Comparison of ENCODE assay signal across 8 cellular contexts in the genomic region with DNA sequence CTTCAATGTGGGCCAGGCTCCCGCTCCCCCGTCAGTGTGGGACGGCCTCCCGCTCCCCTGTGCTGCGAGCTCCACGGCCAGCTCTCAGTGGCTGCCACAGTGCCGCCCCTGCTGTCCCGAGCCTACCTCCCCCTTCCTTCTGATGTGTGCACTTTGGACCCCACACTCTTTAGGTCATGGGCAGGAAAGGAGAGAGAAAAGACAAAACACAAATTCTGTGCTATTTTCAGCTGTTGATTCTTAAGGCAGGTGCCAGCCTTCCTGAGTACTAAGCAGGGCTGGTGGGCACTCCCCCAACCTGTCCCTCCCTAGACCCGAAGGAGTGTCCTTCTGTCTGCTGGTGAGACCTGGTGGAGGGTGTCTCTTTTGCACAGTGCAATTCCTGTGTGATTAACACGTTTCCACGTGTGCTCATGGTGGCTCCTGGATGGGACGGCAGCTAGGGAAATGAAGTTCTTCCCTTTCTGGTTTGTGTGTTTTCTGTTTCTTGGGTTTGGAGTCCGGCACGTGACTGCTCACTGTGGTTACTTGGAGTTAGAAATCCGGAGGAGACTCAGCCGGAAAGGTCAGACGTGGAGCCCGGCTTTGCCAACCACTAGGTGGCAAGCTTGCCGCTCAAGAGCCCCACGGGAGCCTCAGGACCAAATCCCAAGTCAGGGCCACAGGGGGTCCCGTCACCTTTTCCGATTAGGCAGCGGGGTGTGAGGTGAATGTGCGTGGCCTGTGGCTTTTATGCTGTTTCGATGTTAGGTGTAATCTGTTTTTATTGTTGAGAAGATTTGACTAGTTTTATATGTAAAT.
DNase-seq lines count a peak whose midpoint lies in the region; ATAC-seq and TF ChIP-seq lines count a peak whose summit lies in the region.
"Not testable (repeated sequence)": the region's sequence is repeated elsewhere in the genome, so short reads cannot be mapped to it uniquely, and the experiment has no call there.

No MANE protein-coding gene starts in this region.

- CTCF ChIA-PET in activated CD8-positive, alpha-beta T cell treated with anti-CD3 and anti-CD28 coated beads for 36 hours (lab: Charles Lee): interaction anchor here (0.7 to 1.7 kb wide), 2 partner anchors 44 to 141 kb away, joined by 3 to 6 read pairs; a partner anchor contains a TSS

- TF ChIP-seq POLR2A in thyroid gland (IDR thresholded peaks at IDR 0.05): not testable (repeated sequence)

- H3K79me2 ChIP-seq in osteoblast (ENCODE audit: insufficient read depth, low read length): not testable (repeated sequence)

- H3K27me3 Mint-ChIP-seq in activated CD8-positive, alpha-beta T cell treated with anti-CD3 and anti-CD28 coated beads for 36 hours: not testable (repeated sequence)

- H3K27me3 ChIP-seq in colonic mucosa; iPS-20b (ENCODE audit: insufficient read depth, low read length); osteoblast (ENCODE audit: insufficient read depth, low read length); thyroid gland: not testable (repeated sequence)

- H3K4me2 ChIP-seq in osteoblast (ENCODE audit: insufficient read depth, low read length): peak overlapping the region; percentile 62

- H3K36me3 ChIP-seq in colonic mucosa; iPS-20b (ENCODE audit: insufficient read depth, low read depth, low read length); osteoblast (ENCODE audit: insufficient read depth, low read length); thyroid gland: not testable (repeated sequence)

- not testable (repeated sequence) for H3K4me1 ChIP-seq in colonic mucosa; iPS-20b (ENCODE audit: insufficient read depth, low read length); osteoblast (ENCODE audit: insufficient read depth, low read length)
- peaks cover 3 to 12% of the 10 kb centered on the region in 2 donors for H3K4me1 ChIP-seq in thyroid gland

- H3K4me1 Mint-ChIP-seq in activated CD8-positive, alpha-beta T cell treated with anti-CD3 and anti-CD28 coated beads for 36 hours (ENCODE audit: low read depth): peaks cover 61% of the 10 kb centered on the region

- H3K36me3 Mint-ChIP-seq in activated CD8-positive, alpha-beta T cell treated with anti-CD3 and anti-CD28 coated beads for 36 hours (ENCODE audit: low read depth): peaks cover 42% of the 10 kb centered on the region

- POLR2A ChIA-PET in activated CD8-positive, alpha-beta T cell treated with anti-CD3 and anti-CD28 coated beads for 36 hours (lab: Charles Lee): interaction anchor here (0.6 kb wide), 1 partner anchor 235 kb away, joined by 3 read pairs; no protein-coding TSS in a partner anchor

- H3K4me3 ChIP-seq in HFF-Myc (replicated peaks; ENCODE audit: low read depth, low read length); colonic mucosa; thyroid gland (replicated peaks in 1 of 3): not testable (repeated sequence)
- H3K4me3 ChIP-seq in iPS-20b (ENCODE audit: low read length): peak overlapping the region; percentile 35; the same call in 1 of the 2 replicates
- peak overlapping the region; percentile 43 for H3K4me3 ChIP-seq in osteoblast (ENCODE audit: insufficient read depth, low read length)

- H3K27ac ChIP-seq in colonic mucosa; iPS-20b (ENCODE audit: low read length): not testable (repeated sequence)
- H3K27ac ChIP-seq in osteoblast (ENCODE audit: low read depth, low read length) (peak overlapping the region; percentile 19), thyroid gland (peak overlapping the region in 1 of 3 donors; percentile 38)

- not testable (repeated sequence) for H3K9ac ChIP-seq in colonic mucosa (ENCODE audit: low read depth in 2 of 2, low read length in 2 of 2); iPS-20b (ENCODE audit: low read depth, low read length)

- not testable (repeated sequence) for H3K9me3 Mint-ChIP-seq in activated CD8-positive, alpha-beta T cell treated with anti-CD3 and anti-CD28 coated beads for 36 hours

- H3K4me3 Mint-ChIP-seq in activated CD8-positive, alpha-beta T cell treated with anti-CD3 and anti-CD28 coated beads for 36 hours: not testable (repeated sequence)

- H3K27ac Mint-ChIP-seq in activated CD8-positive, alpha-beta T cell treated with anti-CD3 and anti-CD28 coated beads for 36 hours: peak overlapping the region; percentile 85

- intact Hi-C loops in activated CD8-positive, alpha-beta T cell treated with anti-CD3 and anti-CD28 coated beads for 36 hours (cut with micrococcal nuclease); colonic mucosa (cut with DNase I); thyroid gland (cut with DNase I): not testable (repeated sequence)

- ATAC-seq in activated CD8-positive, alpha-beta T cell treated with anti-CD3 and anti-CD28 coated beads for 36 hours: peak; percentile 58

- TF ChIP-seq CTCF in HFF-Myc (IDR thresholded peaks at IDR 0.05; ENCODE audit: low read depth, low read length, missing control alignments) (peak; percentile 74), colonic mucosa (IDR thresholded peaks at IDR 0.05) (peak; percentile 56), osteoblast (IDR thresholded peaks at IDR 0.05; ENCODE audit: extremely low read depth, low read depth, low read length) (peak; percentile 66), thyroid gland (IDR thresholded peaks at IDR 0.05) (peak; percentile 24 to 63 (median 35))
- TF ChIP-seq CTCF in activated CD8-positive, alpha-beta T cell treated with anti-CD3 and anti-CD28 coated beads for 36 hours (IDR thresholded peaks at IDR 0.05): peak; percentile 66

- not testable (repeated sequence) for H4K20me1 ChIP-seq in osteoblast (ENCODE audit: insufficient read depth, low read length)

- H2AFZ ChIP-seq in osteoblast (ENCODE audit: low read length): peak overlapping the region; percentile 82

- WGBS in thyroid gland, 2 donors: 17 to 27% methylated on average over 19 to 20 of the region's 25 CpGs

- H3K9me3 ChIP-seq in colonic mucosa; iPS-20b (ENCODE audit: insufficient read depth, low read depth, low read length); osteoblast (ENCODE audit: low read depth, low read length); thyroid gland: not testable (repeated sequence)

- DNase-seq in D341Med (ENCODE audit: low spot score) (peak; percentile 18), HFF-Myc (ENCODE audit: extremely low read depth, low read depth) (peak; percentile 53), NCI-H82 (lab: John Stamatoyannopoulos, UW) (peak; percentile 33), colonic mucosa (peak; percentile 54), osteoblast (ENCODE audit: insufficient read length, low spot score, missing footprints) (peak; percentile 90), thyroid gland (peak; percentile 66 to 67)
- peak; percentile 63 for DNase-seq in activated CD8-positive, alpha-beta T cell treated with anti-CD3 and anti-CD28 coated beads for 36 hours

Comparison
In these comparisons a context has a peak if more than half of its experiments do, and no peak if none do; other contexts are left out.
1. DNase-seq: peak in every context shown above with its lines; median percentile 90 in osteoblast; 66 in thyroid gland; 63 in activated CD8-positive, alpha-beta T cell treated with anti-CD3 and anti-CD28 coated beads for 36 hours; 54 in colonic mucosa; 53 in HFF-Myc; 33 in NCI-H82; 18 in D341Med.